In genomic region chr6:136224974-136225373, GRCh38 we compare ENCODE assay signal across 1 cellular context. TPM values are rescaled to one million over a fixed set of nuclear protein-coding genes. Genes with fewer than 3 reads are reported as not detected.
"Had no signal": no experiment of that assay in that cellular context is flagged by ENCODE, and none has a peak within 500 bp of the region (broad histone marks: within the 10 kb centered on the region; RNA-seq: fewer than 3 reads in every experiment).

No MANE protein-coding gene starts in this region.

RNA-seq across cellular contexts. Expression of gene MTFR2, which starts 25.1 kb away (rescaled TPM):
- polyA plus RNA-seq: neural cell had no signal
